Comparison of ENCODE assay signal across 1 cellular context in genomic region chr11:102240502-102240901, GRCh38.
TF ChIP-seq lines count a peak whose summit lies in the region.

No MANE protein-coding gene starts in this region.

TF ChIP-seq in IMR-90, 13 proteins besides CTCF, POLR2A, EP300 and RAD21 (continued from another document):
- TF ChIP-seq ELK1 (IDR thresholded peaks at IDR 0.05; ENCODE audit: borderline replicate concordance, low read depth, low read length) (no peak), MAFK (IDR thresholded peaks at IDR 0.05; ENCODE audit: low read depth, low read length) (no peak), SMC3 (IDR thresholded peaks at IDR 0.05; ENCODE audit: low read depth, low read length) (no peak), CEBPB (IDR thresholded peaks at IDR 0.05; ENCODE audit: low read depth, low read length) (no peak), RCOR1 (IDR thresholded peaks at IDR 0.05; ENCODE audit: insufficient replicate concordance, low read length) (no peak), FOS (IDR thresholded peaks at IDR 0.05; ENCODE audit: low read depth, low read length) (no peak), RFX5 (IDR thresholded peaks at IDR 0.05; ENCODE audit: low read depth, low read length) (no peak)
